1 cellular context compared by ENCODE assay signal in the genomic region with DNA sequence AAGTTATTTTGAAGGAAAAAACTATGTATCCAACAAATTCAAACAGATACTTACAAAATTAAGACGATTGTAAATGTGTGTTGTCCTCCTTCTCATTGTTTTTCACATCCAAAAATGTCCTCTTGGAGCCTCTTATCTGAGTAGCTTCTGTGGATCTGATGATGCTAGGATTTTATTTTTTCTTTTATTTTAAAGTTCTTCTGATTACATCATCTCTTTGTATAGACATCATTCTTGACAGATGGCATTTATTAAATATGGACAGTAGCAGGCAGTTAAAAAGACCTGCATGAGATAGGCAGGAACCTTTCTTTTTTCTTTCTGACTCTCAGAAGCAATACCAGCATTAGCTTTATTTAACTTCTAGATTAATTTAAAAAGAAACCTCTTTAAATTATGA.
TF ChIP-seq lines count a peak whose summit lies in the region.

Gene RPA3 (minus strand): TSS at position 147 of the 400 bp plus-strand sequence. CDS start 78,189 bp downstream, outside the sequence.

TF ChIP-seq in WTC11, 78 proteins besides CTCF, POLR2A, EP300 and RAD21 (continued from another document):
- TF ChIP-seq, protein P1, sequence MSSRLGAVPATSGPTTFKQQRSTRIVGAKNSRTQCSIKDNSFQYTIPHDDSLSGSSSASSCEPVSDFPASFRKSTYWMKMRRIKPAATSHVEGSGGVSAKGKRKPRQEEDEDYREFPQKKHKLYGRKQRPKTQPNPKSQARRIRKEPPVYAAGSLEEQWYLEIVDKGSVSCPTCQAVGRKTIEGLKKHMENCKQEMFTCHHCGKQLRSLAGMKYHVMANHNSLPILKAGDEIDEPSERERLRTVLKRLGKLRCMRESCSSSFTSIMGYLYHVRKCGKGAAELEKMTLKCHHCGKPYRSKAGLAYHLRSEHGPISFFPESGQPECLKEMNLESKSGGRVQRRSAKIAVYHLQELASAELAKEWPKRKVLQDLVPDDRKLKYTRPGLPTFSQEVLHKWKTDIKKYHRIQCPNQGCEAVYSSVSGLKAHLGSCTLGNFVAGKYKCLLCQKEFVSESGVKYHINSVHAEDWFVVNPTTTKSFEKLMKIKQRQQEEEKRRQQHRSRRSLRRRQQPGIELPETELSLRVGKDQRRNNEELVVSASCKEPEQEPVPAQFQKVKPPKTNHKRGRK (CRISPR knock-in tag; IDR thresholded peaks at IDR 0.05; ENCODE audit: borderline replicate concordance): no peak
- TF ChIP-seq ZBTB43 (CRISPR knock-in tag; IDR thresholded peaks at IDR 0.05) (no peak), ZNF671 (CRISPR knock-in tag; IDR thresholded peaks at IDR 0.05) (no peak), TCF7 (CRISPR knock-in tag; IDR thresholded peaks at IDR 0.05; ENCODE audit: low read depth) (no peak), IRF2 (CRISPR knock-in tag; IDR thresholded peaks at IDR 0.05; ENCODE audit: borderline replicate concordance, low read depth) (no peak), NFYB (CRISPR knock-in tag; conservative IDR thresholded peaks at IDR 0.05; ENCODE audit: low read depth) (no peak), CBFB (CRISPR knock-in tag; IDR thresholded peaks at IDR 0.05; ENCODE audit: low read depth) (no peak), MLX (CRISPR knock-in tag; IDR thresholded peaks at IDR 0.05) (no peak)
